8 cellular contexts compared by ENCODE assay signal in genomic region chr21:44065428-44065827, GRCh38. TPM values are rescaled to one million over a fixed set of nuclear protein-coding genes. Genes with fewer than 3 reads are reported as not detected.
DNase-seq lines count a peak whose midpoint lies in the region; ATAC-seq, FAIRE-seq and TF ChIP-seq lines count a peak whose summit lies in the region.

No MANE protein-coding gene starts in this region.

- FAIRE-seq in urothelium cell line (lab: Jason Lieb, UNC), result no peak

- H3K27ac Mint-ChIP-seq in activated CD8-positive, alpha-beta memory T cell treated with anti-CD3 and anti-CD28 coated beads, Interleukin-2, amount 10 ng/mL, durations not matched to agents 7 days and 5 days, result peak overlapping the region; percentile 97
- peak overlapping the region; percentile 99 to 100 (median 100) for H3K27ac Mint-ChIP-seq in immature natural killer cell

- H3K4me3 Mint-ChIP-seq in activated CD8-positive, alpha-beta memory T cell treated with anti-CD3 and anti-CD28 coated beads, Interleukin-2, amount 10 ng/mL, durations not matched to agents 7 days and 5 days, result peak overlapping the region; percentile 69
- H3K4me3 Mint-ChIP-seq in immature natural killer cell, result peak overlapping the region; percentile 75 to 93 (median 86)

- no peaks in the 10 kb centered on the region for H3K27me3 Mint-ChIP-seq in activated CD8-positive, alpha-beta memory T cell treated with anti-CD3 and anti-CD28 coated beads, Interleukin-2, amount 10 ng/mL, durations not matched to agents 7 days and 5 days
- peaks cover 20 to 29% (median 21%) of the 10 kb centered on the region in 3 donors for H3K27me3 Mint-ChIP-seq in immature natural killer cell (ENCODE audit: low read depth in 3 of 3)

- H3K36me3 Mint-ChIP-seq in activated CD8-positive, alpha-beta memory T cell treated with anti-CD3 and anti-CD28 coated beads, Interleukin-2, amount 10 ng/mL, durations not matched to agents 7 days and 5 days, result peaks cover 33% of the 10 kb centered on the region
- H3K36me3 Mint-ChIP-seq in immature natural killer cell, result peaks cover 38 to 60% (median 51%) of the 10 kb centered on the region in 3 donors

- no peaks in the 10 kb centered on the region for H3K9me3 Mint-ChIP-seq in activated CD8-positive, alpha-beta memory T cell treated with anti-CD3 and anti-CD28 coated beads, Interleukin-2, amount 10 ng/mL, durations not matched to agents 7 days and 5 days (ENCODE audit: low read depth)
- no peaks in the 10 kb centered on the region for H3K9me3 Mint-ChIP-seq in immature natural killer cell

- DNase-seq in KG1 (lab: John Stamatoyannopoulos, UW) (peak; percentile 11), immature natural killer cell (peak; percentile 94 to 95 (median 94)), urothelium cell line (ENCODE audit: low spot score) (no peak)
- DNase-seq in activated CD8-positive, alpha-beta memory T cell treated with anti-CD3 and anti-CD28 coated beads, Interleukin-2, amount 10 ng/mL, durations not matched to agents 7 days and 5 days, result peak; percentile 91
- DNase-seq in stimulated activated naive CD8-positive, alpha-beta T cell treated with anti-CD3 and anti-CD28 coated beads, Interleukin-15, Interleukin-2, amounts not matched to agents 100 U/mL and 50 U/mL, for 24 hours, result peak; percentile 71

- CTCF ChIA-PET in activated CD8-positive, alpha-beta memory T cell treated with anti-CD3 and anti-CD28 coated beads, Interleukin-2, amount 10 ng/mL, durations not matched to agents 7 days and 5 days (lab: Charles Lee), result interaction anchor here (0.6 to 3.1 kb wide), 5 partner anchors 18 to 359 kb away, joined by 3 to 15 read pairs (median 3); no protein-coding TSS in a partner anchor

- ATAC-seq in activated CD8-positive, alpha-beta memory T cell treated with anti-CD3 and anti-CD28 coated beads, Interleukin-2, amount 10 ng/mL, durations not matched to agents 7 days and 5 days, result peak; percentile 98
- peak; percentile 98 for ATAC-seq in stimulated activated naive CD8-positive, alpha-beta T cell treated with anti-CD3 and anti-CD28 coated beads, Interleukin-15, Interleukin-2, amounts not matched to agents 100 U/mL and 50 U/mL, for 24 hours
- no peak for ATAC-seq in SK-N-SH treated with all-trans-retinoic acid at 6 μM for 48 hours
- no peak for ATAC-seq in GM21515 (IDR thresholded peaks at IDR 0.05; ENCODE audit: unreplicated experiment)
- no peak for ATAC-seq in esophagus mucosa

- peaks cover 31% of the 10 kb centered on the region for H3K4me1 Mint-ChIP-seq in activated CD8-positive, alpha-beta memory T cell treated with anti-CD3 and anti-CD28 coated beads, Interleukin-2, amount 10 ng/mL, durations not matched to agents 7 days and 5 days
- peaks cover 63 to 75% of the 10 kb centered on the region in 2 donors for H3K4me1 Mint-ChIP-seq in immature natural killer cell

TF ChIP-seq in SK-N-SH treated with all-trans-retinoic acid at 6 μM for 48 hours, 23 proteins besides CTCF, POLR2A, EP300 and RAD21:
- TF ChIP-seq TOX (CRISPR knock-in tag; IDR thresholded peaks at IDR 0.05; ENCODE audit: borderline replicate concordance) (no peak), ZFP30 (CRISPR knock-in tag; IDR thresholded peaks at IDR 0.05) (no peak)

RNA-seq across cellular contexts. Expression of gene PWP2, which starts 41.8 kb away (rescaled TPM):
- 1 to 10 TPM; 9.3 to 9.6 TPM for total RNA-seq in activated CD8-positive, alpha-beta memory T cell treated with anti-CD3 and anti-CD28 coated beads, Interleukin-2, amount 10 ng/mL, durations not matched to agents 7 days and 5 days
- polyA plus RNA-seq in immature natural killer cell, result 10 to 100 TPM in 1 of 3 donors, 1 to 10 TPM in 1, under 1 TPM in 1; 0.63 to 23.8 (median 7.4) TPM
- total RNA-seq in esophagus mucosa, result 2.5 TPM

RNA-seq across cellular contexts. Expression of gene TRAPPC10, which starts 53.3 kb away (rescaled TPM):
- total RNA-seq in activated CD8-positive, alpha-beta memory T cell treated with anti-CD3 and anti-CD28 coated beads, Interleukin-2, amount 10 ng/mL, durations not matched to agents 7 days and 5 days, result 10 to 100 TPM; 71.5 to 71.7 TPM
- 10 to 100 TPM; 42.0 to 74.7 (median 43.2) TPM for polyA plus RNA-seq in immature natural killer cell
- total RNA-seq in esophagus mucosa, result 20.2 TPM

Comparison
In these comparisons a context has a peak if more than half of its experiments do, and no peak if none do; other contexts are left out.
1. ATAC-seq: peak in activated CD8-positive, alpha-beta memory T cell treated with anti-CD3 and anti-CD28 coated beads, Interleukin-2, amount 10 ng/mL, durations not matched to agents 7 days and 5 days (single experiment) and stimulated activated naive CD8-positive, alpha-beta T cell treated with anti-CD3 and anti-CD28 coated beads, Interleukin-15, Interleukin-2, amounts not matched to agents 100 U/mL and 50 U/mL, for 24 hours (single experiment); none in SK-N-SH treated with all-trans-retinoic acid at 6 μM for 48 hours (single experiment), GM21515 (single experiment) and esophagus mucosa (single experiment).